ENCODE assay signal across 20 cellular contexts in genomic region chr3:9229325-9229724, GRCh38.
"Had no signal": no experiment of that assay in that cellular context is flagged by ENCODE, and none has a peak within 500 bp of the region (broad histone marks: within the 10 kb centered on the region; RNA-seq: fewer than 3 reads in every experiment).

No MANE protein-coding gene starts in this region.

- H3K27me3 Mint-ChIP-seq: dendritic cell treated with granulocyte-macrophage colony-stimulating factor and Interleukin-4, amounts not matched to agents 40 ng/mL and 50 ng/mL, for 4 days; progenitor cell of endocrine pancreas had no signal

- DNase-seq: activated CD4-positive, alpha-beta T cell treated with anti-CD3 and anti-CD28 coated beads, Interleukin-2, amount 50 U/mL, for 1 hour; activated CD8-positive, alpha-beta memory T cell treated with anti-CD3 and anti-CD28 coated beads, Interleukin-2, amount 50 U/mL, for 4 hours; activated effector memory CD4-positive, alpha-beta T cell treated with Interleukin-2 at 50 U/mL for 16 hours; activated naive CD4-positive, alpha-beta T cell treated with anti-CD3 and anti-CD28 coated beads, Interleukin-2, amount 50 U/mL, for 16 hours; activated T-cell treated with anti-CD3 and anti-CD28 coated beads, Interleukin-2, amount 50 U/mL, for 48 hours; effector CD8-positive, alpha-beta T cell; left colon; lower lobe of right lung; right cardiac atrium; stimulated activated CD4-positive, alpha-beta T cell treated with anti-CD3 and anti-CD28 coated beads, Interleukin-4, amount 100 ng/mL, for 24 hours; upper lobe of right lung had no signal

- ATAC-seq: activated CD4-positive, CD25-positive, alpha-beta regulatory T cell treated with anti-CD3 and anti-CD28 coated beads, Interleukin-2, amount 50 U/mL, for 24 hours; esophagus mucosa; left colon; lower lobe of right lung; stimulated activated effector memory CD8-positive, alpha-beta T cell treated with anti-CD3 and anti-CD28 coated beads, Interleukin-12 subunit alpha, Interleukin-12 subunit beta, amount 100 ng/mL, for 72 hours; upper lobe of right lung had no signal

- H3K9me3 ChIP-seq: lower lobe of right lung, thoracic aorta, upper lobe of right lung had no signal

- H3K4me3 ChIP-seq: cardiac muscle cell, lower lobe of right lung, smooth muscle cell, thoracic aorta, upper lobe of right lung had no signal

- H3K4me1 ChIP-seq: lower lobe of right lung, upper lobe of right lung had no signal

- H3K36me3 Mint-ChIP-seq: stimulated activated effector memory CD8-positive, alpha-beta T cell treated with anti-CD3 and anti-CD28 coated beads, Interleukin-12 subunit alpha, Interleukin-12 subunit beta, amount 100 ng/mL, for 72 hours had no signal

- H3K27ac ChIP-seq: cardiac muscle cell, lower lobe of right lung, thoracic aorta, upper lobe of right lung had no signal

- H3K27ac Mint-ChIP-seq: dendritic cell treated with granulocyte-macrophage colony-stimulating factor and Interleukin-4, amounts not matched to agents 40 ng/mL and 50 ng/mL, for 4 days; progenitor cell of endocrine pancreas; stimulated activated effector memory CD8-positive, alpha-beta T cell treated with anti-CD3 and anti-CD28 coated beads, Interleukin-12 subunit alpha, Interleukin-12 subunit beta, amount 100 ng/mL, for 72 hours; T-helper 1 cell treated with Interleukin-12 subunit alpha and Interleukin-12 subunit beta and Interleukin-4 antibody, amounts not matched to agents 30 μg/mL and 1 μg/mL, for 36 hours had no signal

- H3K27me3 ChIP-seq: cardiac muscle cell, upper lobe of right lung had no signal

- H3K36me3 ChIP-seq: cardiac muscle cell, lower lobe of right lung, thoracic aorta, upper lobe of right lung had no signal

- H3K4me3 Mint-ChIP-seq: dendritic cell treated with granulocyte-macrophage colony-stimulating factor and Interleukin-4, amounts not matched to agents 40 ng/mL and 50 ng/mL, for 4 days; stimulated activated effector memory CD8-positive, alpha-beta T cell treated with anti-CD3 and anti-CD28 coated beads, Interleukin-12 subunit alpha, Interleukin-12 subunit beta, amount 100 ng/mL, for 72 hours; T-helper 1 cell treated with Interleukin-12 subunit alpha and Interleukin-12 subunit beta and Interleukin-4 antibody, amounts not matched to agents 30 μg/mL and 1 μg/mL, for 36 hours had no signal

- H3K9me3 Mint-ChIP-seq: dendritic cell treated with granulocyte-macrophage colony-stimulating factor and Interleukin-4, amounts not matched to agents 40 ng/mL and 50 ng/mL, for 4 days; stimulated activated effector memory CD8-positive, alpha-beta T cell treated with anti-CD3 and anti-CD28 coated beads, Interleukin-12 subunit alpha, Interleukin-12 subunit beta, amount 100 ng/mL, for 72 hours; T-helper 1 cell treated with Interleukin-12 subunit alpha and Interleukin-12 subunit beta and Interleukin-4 antibody, amounts not matched to agents 30 μg/mL and 1 μg/mL, for 36 hours had no signal

- H3K4me2 ChIP-seq: smooth muscle cell had no signal
